Comparison of ENCODE assay signal across 8 cellular contexts in genomic region chr12:92140919-92141536, GRCh38. TPM values are rescaled to one million over a fixed set of nuclear protein-coding genes. Genes with fewer than 3 reads are reported as not detected.
DNase-seq lines count a peak whose midpoint lies in the region; ATAC-seq and TF ChIP-seq lines count a peak whose summit lies in the region.

No MANE protein-coding gene starts in this region.

- H3K27me3 ChIP-seq in GM23248 (replicated peaks; ENCODE audit: insufficient read depth) (no peaks in the 10 kb centered on the region), RWPE2 (ENCODE audit: insufficient read depth, poor library complexity, severe bottlenecking) (no peaks in the 10 kb centered on the region)

- no peaks in the 10 kb centered on the region for H3K9me3 ChIP-seq in GM23248 (ENCODE audit: low read depth)
- H3K9me3 ChIP-seq in RWPE2 (ENCODE audit: severe bottlenecking) = no peaks in the 10 kb centered on the region

- H3K4me3 ChIP-seq in GM23248 (peak overlapping the region; percentile 95), RWPE2 (ENCODE audit: severe bottlenecking) (peak overlapping the region; percentile 80), fibroblast of pulmonary artery (replicated peaks; ENCODE audit: low read depth, low read length) (peak overlapping the region; percentile 97), retinal pigment epithelial cell (ENCODE audit: low read length) (peak overlapping the region; percentile 82)

- DNase-seq in GM23248 (no peak), RWPE2 (ENCODE audit: low spot score) (no peak), fibroblast of pulmonary artery (ENCODE audit: low read depth) (no peak), retinal pigment epithelial cell (ENCODE audit: low read depth) (no peak), NCI-H2081 (lab: John Stamatoyannopoulos, UW) (no peak), NCI-H774 (lab: John Stamatoyannopoulos, UW) (no peak), germinal center (ENCODE audit: low spot score) (no peak), GM19240 (ENCODE audit: insufficient read length, low spot score) (no peak)

- H2AFZ ChIP-seq in GM23248 = no peak overlapping the region

- H3K79me2 ChIP-seq in GM23248 (ENCODE audit: insufficient read depth) = peaks cover 94% of the 10 kb centered on the region

- peak overlapping the region; percentile 98 for H3K4me2 ChIP-seq in GM23248 (ENCODE audit: unreplicated experiment)

- H3K9me2 ChIP-seq in GM23248 (ENCODE audit: insufficient read depth) = no peaks in the 10 kb centered on the region

- H3K27ac ChIP-seq in GM23248 = 0 out of 2 replicates have a peak overlapping the region, but pooled peaks have one; percentile 90
- peak overlapping the region; percentile 95 for H3K27ac ChIP-seq in RWPE2 (ENCODE audit: poor library complexity, severe bottlenecking)

- H3K36me3 ChIP-seq in GM23248 (ENCODE audit: low read depth) (peaks cover 30% of the 10 kb centered on the region), RWPE2 (ENCODE audit: low read depth) (peaks cover 54% of the 10 kb centered on the region)

- 64 to 66% methylated on average over 4 of the region's 4 CpGs for WGBS in GM23248 (ENCODE audit: low coverage in 1 of 2, low lambda C conversion rate in 2 of 2, missing lambda C conversion rate in 2 of 2), 2 experiments

- in situ Hi-C loops in GM23248 (cut with MboI) = loop anchor here (10.0 to 25.0 kb wide), 3 partner anchors 424 to 756 kb away; no protein-coding TSS in a partner anchor

- TF ChIP-seq CTCF in RWPE2 (IDR thresholded peaks at IDR 0.05; ENCODE audit: poor library complexity, severe bottlenecking) = no peak
- TF ChIP-seq CTCF in fibroblast of pulmonary artery (IDR thresholded peaks at IDR 0.05; ENCODE audit: low read length, missing control alignments) = no peak
- no peak for TF ChIP-seq CTCF in retinal pigment epithelial cell (conservative IDR thresholded peaks at IDR 0.05; ENCODE audit: low read depth, low read length)

- H3K4me1 ChIP-seq in GM23248 (ENCODE audit: insufficient read depth) (peaks cover 70% of the 10 kb centered on the region), RWPE2 (ENCODE audit: insufficient read depth, poor library complexity, severe bottlenecking) (peaks cover 56% of the 10 kb centered on the region)

- peaks cover 85% of the 10 kb centered on the region for H3F3A ChIP-seq in GM23248 (ENCODE audit: insufficient read depth)

- no peak for ATAC-seq in RWPE2 (ENCODE audit: low read depth)

- H4K20me1 ChIP-seq in GM23248 (ENCODE audit: insufficient read depth) = peaks cover 4% of the 10 kb centered on the region; the same call in 1 of the 2 replicates

- H3K9ac ChIP-seq in GM23248 = peak overlapping the region; percentile 95

RNA-seq across cellular contexts. Expression of gene BTG1, which starts 4.6 kb away (rescaled TPM):
- 13.9 and 14.4 TPM in 2 replicates for total RNA-seq in GM23248 (2014; rRNA removed; shearing (Covaris generic))
- 58.9 and 62.2 TPM in 2 replicates for polyA plus RNA-seq in GM23248 (2016; fragmentation: Nextera tagmentation; extraction: Ambion mirVana)
